In genomic region chr2:174340400-174341300, GRCh38 we compare ENCODE assay signal across 1 cellular context.
TF ChIP-seq lines count a peak whose summit lies in the region.

No MANE protein-coding gene starts in this region.

TF ChIP-seq in GM23338, 12 proteins besides CTCF, POLR2A, EP300 and RAD21:
- TF ChIP-seq, protein P1, sequence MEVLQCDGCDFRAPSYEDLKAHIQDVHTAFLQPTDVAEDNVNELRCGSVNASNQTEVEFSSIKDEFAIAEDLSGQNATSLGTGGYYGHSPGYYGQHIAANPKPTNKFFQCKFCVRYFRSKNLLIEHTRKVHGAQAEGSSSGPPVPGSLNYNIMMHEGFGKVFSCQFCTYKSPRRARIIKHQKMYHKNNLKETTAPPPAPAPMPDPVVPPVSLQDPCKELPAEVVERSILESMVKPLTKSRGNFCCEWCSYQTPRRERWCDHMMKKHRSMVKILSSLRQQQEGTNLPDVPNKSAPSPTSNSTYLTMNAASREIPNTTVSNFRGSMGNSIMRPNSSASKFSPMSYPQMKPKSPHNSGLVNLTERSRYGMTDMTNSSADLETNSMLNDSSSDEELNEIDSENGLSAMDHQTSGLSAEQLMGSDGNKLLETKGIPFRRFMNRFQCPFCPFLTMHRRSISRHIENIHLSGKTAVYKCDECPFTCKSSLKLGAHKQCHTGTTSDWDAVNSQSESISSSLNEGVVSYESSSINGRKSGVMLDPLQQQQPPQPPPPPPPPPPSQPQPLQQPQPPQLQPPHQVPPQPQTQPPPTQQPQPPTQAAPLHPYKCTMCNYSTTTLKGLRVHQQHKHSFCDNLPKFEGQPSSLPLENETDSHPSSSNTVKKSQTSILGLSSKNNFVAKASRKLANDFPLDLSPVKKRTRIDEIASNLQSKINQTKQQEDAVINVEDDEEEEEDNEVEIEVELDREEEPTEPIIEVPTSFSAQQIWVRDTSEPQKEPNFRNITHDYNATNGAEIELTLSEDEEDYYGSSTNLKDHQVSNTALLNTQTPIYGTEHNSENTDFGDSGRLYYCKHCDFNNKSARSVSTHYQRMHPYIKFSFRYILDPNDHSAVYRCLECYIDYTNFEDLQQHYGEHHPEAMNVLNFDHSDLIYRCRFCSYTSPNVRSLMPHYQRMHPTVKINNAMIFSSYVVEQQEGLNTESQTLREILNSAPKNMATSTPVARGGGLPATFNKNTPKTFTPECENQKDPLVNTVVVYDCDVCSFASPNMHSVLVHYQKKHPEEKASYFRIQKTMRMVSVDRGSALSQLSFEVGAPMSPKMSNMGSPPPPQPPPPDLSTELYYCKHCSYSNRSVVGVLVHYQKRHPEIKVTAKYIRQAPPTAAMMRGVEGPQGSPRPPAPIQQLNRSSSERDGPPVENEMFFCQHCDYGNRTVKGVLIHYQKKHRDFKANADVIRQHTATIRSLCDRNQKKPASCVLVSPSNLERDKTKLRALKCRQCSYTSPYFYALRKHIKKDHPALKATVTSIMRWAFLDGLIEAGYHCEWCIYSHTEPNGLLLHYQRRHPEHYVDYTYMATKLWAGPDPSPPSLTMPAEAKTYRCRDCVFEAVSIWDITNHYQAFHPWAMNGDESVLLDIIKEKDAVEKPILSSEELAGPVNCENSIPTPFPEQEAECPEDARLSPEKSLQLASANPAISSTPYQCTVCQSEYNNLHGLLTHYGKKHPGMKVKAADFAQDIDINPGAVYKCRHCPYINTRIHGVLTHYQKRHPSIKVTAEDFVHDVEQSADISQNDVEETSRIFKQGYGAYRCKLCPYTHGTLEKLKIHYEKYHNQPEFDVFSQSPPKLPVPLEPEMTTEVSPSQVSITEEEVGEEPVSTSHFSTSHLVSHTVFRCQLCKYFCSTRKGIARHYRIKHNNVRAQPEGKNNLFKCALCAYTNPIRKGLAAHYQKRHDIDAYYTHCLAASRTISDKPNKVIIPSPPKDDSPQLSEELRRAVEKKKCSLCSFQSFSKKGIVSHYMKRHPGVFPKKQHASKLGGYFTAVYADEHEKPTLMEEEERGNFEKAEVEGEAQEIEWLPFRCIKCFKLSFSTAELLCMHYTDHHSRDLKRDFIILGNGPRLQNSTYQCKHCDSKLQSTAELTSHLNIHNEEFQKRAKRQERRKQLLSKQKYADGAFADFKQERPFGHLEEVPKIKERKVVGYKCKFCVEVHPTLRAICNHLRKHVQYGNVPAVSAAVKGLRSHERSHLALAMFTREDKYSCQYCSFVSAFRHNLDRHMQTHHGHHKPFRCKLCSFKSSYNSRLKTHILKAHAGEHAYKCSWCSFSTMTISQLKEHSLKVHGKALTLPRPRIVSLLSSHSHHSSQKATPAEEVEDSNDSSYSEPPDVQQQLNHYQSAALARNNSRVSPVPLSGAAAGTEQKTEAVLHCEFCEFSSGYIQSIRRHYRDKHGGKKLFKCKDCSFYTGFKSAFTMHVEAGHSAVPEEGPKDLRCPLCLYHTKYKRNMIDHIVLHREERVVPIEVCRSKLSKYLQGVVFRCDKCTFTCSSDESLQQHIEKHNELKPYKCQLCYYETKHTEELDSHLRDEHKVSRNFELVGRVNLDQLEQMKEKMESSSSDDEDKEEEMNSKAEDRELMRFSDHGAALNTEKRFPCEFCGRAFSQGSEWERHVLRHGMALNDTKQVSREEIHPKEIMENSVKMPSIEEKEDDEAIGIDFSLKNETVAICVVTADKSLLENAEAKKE (CRISPR knock-in tag; IDR thresholded peaks at IDR 0.05), result no peak
- no peak for TF ChIP-seq POLR2AphosphoS5 (IDR thresholded peaks at IDR 0.05; ENCODE audit: low read depth)
- no peak for TF ChIP-seq JUNB (IDR thresholded peaks at IDR 0.05; ENCODE audit: unreplicated experiment)
